ENCODE assay signal across 9 cellular contexts in the genomic region with DNA sequence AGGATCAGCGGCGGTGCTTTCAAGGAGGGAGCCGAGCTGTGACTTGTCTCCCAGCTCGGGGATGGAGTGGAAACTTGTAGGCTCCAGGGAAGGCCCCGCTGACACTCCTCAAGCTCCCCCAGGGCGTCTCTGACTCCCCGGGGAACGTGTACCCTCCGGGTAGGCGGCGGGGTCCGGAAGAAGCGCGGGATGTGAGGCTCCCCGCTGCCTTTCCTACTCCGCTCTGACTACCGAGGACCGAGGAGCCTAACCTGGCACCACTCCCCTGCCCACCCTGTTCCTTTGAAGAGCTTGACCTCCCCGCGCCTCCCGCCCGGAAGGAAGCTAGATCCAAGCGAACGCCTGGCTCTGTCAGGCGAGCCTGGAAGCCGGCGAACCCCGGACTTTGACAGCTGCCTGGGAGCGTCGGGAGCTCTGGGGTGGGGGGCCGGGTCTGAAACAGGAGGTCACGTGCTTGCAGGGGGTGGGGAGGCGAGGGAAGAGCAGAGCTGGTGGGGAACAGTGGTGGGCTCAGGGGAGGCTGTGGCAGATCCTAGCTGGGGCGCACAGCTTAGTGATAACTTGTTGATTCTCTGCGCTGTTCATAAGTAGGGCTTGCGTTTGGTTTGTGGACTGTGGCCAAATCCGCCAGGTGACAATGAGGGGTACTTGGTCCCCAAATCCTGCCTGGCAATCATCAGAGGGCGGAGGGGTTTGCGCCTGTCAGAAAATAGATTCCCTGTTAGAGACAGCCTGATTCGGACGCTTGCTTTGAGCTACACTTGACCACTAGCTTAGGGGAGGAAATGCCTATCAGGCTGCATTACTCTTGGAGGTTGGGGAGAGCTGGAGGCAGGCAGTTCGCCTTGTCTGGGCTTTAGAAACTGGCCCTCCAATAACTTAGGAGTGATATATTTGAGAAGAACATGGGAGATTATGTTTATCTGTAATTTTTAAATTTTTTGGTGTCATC. TPM values are rescaled to one million over a fixed set of nuclear protein-coding genes. Genes with fewer than 3 reads are reported as not detected.
A peak's percentile ranks its signal among the peaks of the same experiment; 100 is the strongest.
DNase-seq lines count a peak whose midpoint lies in the region; ATAC-seq lines count a peak whose summit lies in the region.
"Had no signal": no experiment of that assay in that cellular context is flagged by ENCODE, and none has a peak within 500 bp of the region (broad histone marks: within the 10 kb centered on the region; RNA-seq: fewer than 3 reads in every experiment).

No MANE protein-coding gene starts in this region.

- WGBS in ectodermal cell, 2 experiments, result 5 to 6% methylated on average over 42 of the region's 42 CpGs

- no peak overlapping the region for H3K27ac ChIP-seq in ectodermal cell (ENCODE audit: insufficient read depth, low read depth, low read length, poor library complexity, severe bottlenecking)
- no peak overlapping the region for H3K27ac ChIP-seq in mucosa of rectum (ENCODE audit: low read depth in 2 of 2, low read length in 2 of 2)

- H3K27me3 ChIP-seq in ectodermal cell (ENCODE audit: control insufficient read depth, insufficient read depth, low read length, poor library complexity, severe bottlenecking) (peaks cover 38% of the 10 kb centered on the region), mucosa of rectum (ENCODE audit: control insufficient read depth in 2 of 2, insufficient read depth in 2 of 2, low read length in 2 of 2) (peaks cover 13 to 21% of the 10 kb centered on the region in 2 donors)

- peak overlapping the region; percentile 65 for H3K4me3 ChIP-seq in ectodermal cell (ENCODE audit: insufficient read depth, low read depth, low read length)
- peak overlapping the region; percentile 23 to 44 for H3K4me3 ChIP-seq in mucosa of rectum (ENCODE audit: low read length in 2 of 2)
- H3K4me3 ChIP-seq: GM12878 had no signal

- H3K9ac ChIP-seq in mucosa of rectum (ENCODE audit: low read depth in 1 of 2, low read length in 2 of 2), result no peak overlapping the region

- H3K36me3 ChIP-seq in ectodermal cell (ENCODE audit: control insufficient read depth, insufficient read depth, low read length) (no peaks in the 10 kb centered on the region), mucosa of rectum (ENCODE audit: control insufficient read depth in 2 of 2, insufficient read depth in 2 of 2, low read length in 2 of 2) (no peaks in the 10 kb centered on the region)

- ATAC-seq in HG03565 (IDR thresholded peaks at IDR 0.05; ENCODE audit: unreplicated experiment), result no peak
- no peak for ATAC-seq in GM21381 (IDR thresholded peaks at IDR 0.05; ENCODE audit: unreplicated experiment)

- DNase-seq in AG08395 (ENCODE audit: low spot score) (peak; percentile 12), HK-2 (ENCODE audit: unreplicated experiment) (peak; percentile 11), OCI-M1 (lab: John Stamatoyannopoulos, UW) (no peak)
- no peak for DNase-seq in stimulated activated CD4-positive, alpha-beta T cell treated with anti-CD3 and anti-CD28 coated beads, Interleukin-4, amount 100 ng/mL, for 4 hours

- H3K4me1 ChIP-seq in ectodermal cell (ENCODE audit: control insufficient read depth, insufficient read depth, low read length) (no peaks in the 10 kb centered on the region), mucosa of rectum (ENCODE audit: control insufficient read depth in 2 of 2, insufficient read depth in 2 of 2, low read length in 2 of 2) (peaks cover 0 to 4% of the 10 kb centered on the region in 2 donors)

- H3K9me3 ChIP-seq in ectodermal cell (ENCODE audit: control insufficient read depth, low read length), result no peaks in the 10 kb centered on the region
- H3K9me3 ChIP-seq in mucosa of rectum (ENCODE audit: control insufficient read depth in 2 of 2, low read length in 2 of 2), result no peaks in the 10 kb centered on the region

RNA-seq across cellular contexts. Expression of a gene that starts 1.2 kb away (rescaled TPM):
- 3.8 TPM for polyA plus RNA-seq in ectodermal cell (2013, experiment 1 of 4)
- 3.1 TPM for polyA plus RNA-seq in ectodermal cell (2013, experiment 2 of 4)
- polyA plus RNA-seq in ectodermal cell (2013, experiment 3 of 4), result 3.0 TPM
- polyA plus RNA-seq in ectodermal cell (2013, experiment 4 of 4), result 3.1 TPM

Comparison
In these comparisons a context has a peak if more than half of its experiments do, and no peak if none do; other contexts are left out.
1. DNase-seq: peak in AG08395 (single experiment) and HK-2 (single experiment); none in stimulated activated CD4-positive, alpha-beta T cell treated with anti-CD3 and anti-CD28 coated beads, Interleukin-4, amount 100 ng/mL, for 4 hours (0 of 2) and OCI-M1 (single experiment).